Comparison of ENCODE assay signal across 29 cellular contexts in genomic region chr10:93951905-93952304, GRCh38. TPM values are rescaled to one million over a fixed set of nuclear protein-coding genes. Genes with fewer than 3 reads are reported as not detected.
"Had no signal": no experiment of that assay in that cellular context is flagged by ENCODE, and none has a peak within 500 bp of the region (broad histone marks: within the 10 kb centered on the region; RNA-seq: fewer than 3 reads in every experiment).

No MANE protein-coding gene starts in this region.

- H3K4me1 Mint-ChIP-seq: activated CD4-positive, alpha-beta T cell treated with anti-CD3 and anti-CD28 coated beads for 36 hours; activated CD4-positive, alpha-beta T cell treated with anti-CD3 and anti-CD28 coated beads, Interleukin-2, amount 10 ng/mL, durations not matched to agents 24 days and 14 days; activated CD8-positive, alpha-beta memory T cell treated with anti-CD3 and anti-CD28 coated beads, Interleukin-2, amount 10 ng/mL, durations not matched to agents 7 days and 5 days; activated naive CD4-positive, alpha-beta T cell treated with anti-CD3 and anti-CD28 coated beads, Interleukin-2, amount 50 U/mL, for 24 hours; central memory CD8-positive, alpha-beta T cell; endodermal cell had no signal

- H3K36me3 ChIP-seq: brain microvascular endothelial cell, esophagus muscularis mucosa, gastrocnemius medialis had no signal

- ATAC-seq: activated CD4-positive, alpha-beta T cell treated with anti-CD3 and anti-CD28 coated beads for 36 hours; activated CD8-positive, alpha-beta memory T cell treated with anti-CD3 and anti-CD28 coated beads, Interleukin-2, amount 10 ng/mL, durations not matched to agents 7 days and 5 days; activated CD8-positive, alpha-beta T cell treated with anti-CD3 and anti-CD28 coated beads, Interleukin-2, amount 10 ng/mL, durations not matched to agents 7 days and 5 days; foreskin keratinocyte; gastrocnemius medialis had no signal

- DNase-seq: activated CD4-positive, alpha-beta memory T cell treated with anti-CD3 and anti-CD28 coated beads for 36 hours; activated CD4-positive, alpha-beta T cell treated with anti-CD3 and anti-CD28 coated beads for 36 hours; activated CD4-positive, alpha-beta T cell treated with anti-CD3 and anti-CD28 coated beads, Interleukin-2, amount 10 ng/mL, durations not matched to agents 24 days and 14 days; activated CD4-positive, CD25-positive, alpha-beta regulatory T cell; activated CD4-positive, CD25-positive, alpha-beta regulatory T cell treated with anti-CD3 and anti-CD28 coated beads, Interleukin-2, amount 50 U/mL, for 72 hours; activated CD8-positive, alpha-beta memory T cell treated with anti-CD3 and anti-CD28 coated beads, Interleukin-2, amount 10 ng/mL, durations not matched to agents 7 days and 5 days; activated CD8-positive, alpha-beta memory T cell treated with anti-CD3 and anti-CD28 coated beads, Interleukin-2, amount 50 U/mL, for 4 hours; activated CD8-positive, alpha-beta T cell treated with anti-CD3 and anti-CD28 coated beads, Interleukin-2, amount 10 ng/mL, durations not matched to agents 7 days and 5 days; activated effector memory CD4-positive, alpha-beta T cell treated with anti-CD3 and anti-CD28 coated beads, Interleukin-2, amount 50 U/mL, for 16 hours; activated naive CD4-positive, alpha-beta T cell treated with anti-CD3 and anti-CD28 coated beads for 36 hours; activated T-cell treated with anti-CD3 and anti-CD28 coated beads, Interleukin-2, amount 50 U/mL, for 1 hour; activated T-cell treated with anti-CD3 and anti-CD28 coated beads, Interleukin-2, amount 50 U/mL, for 48 hours; amniotic stem cell; anterior cingulate cortex; brain microvascular endothelial cell; dorsolateral prefrontal cortex; effector memory CD4-positive, alpha-beta T cell; endodermal cell; foreskin keratinocyte; gastrocnemius medialis; glutamatergic neuron; T-helper 2 cell had no signal

- H3K27ac ChIP-seq: brain microvascular endothelial cell, coronary artery, dorsolateral prefrontal cortex, esophagus muscularis mucosa, foreskin keratinocyte, gastrocnemius medialis had no signal

- H3K36me3 Mint-ChIP-seq: activated CD4-positive, alpha-beta memory T cell treated with anti-CD3 and anti-CD28 coated beads for 36 hours; activated CD8-positive, alpha-beta memory T cell treated with anti-CD3 and anti-CD28 coated beads, Interleukin-2, amount 10 ng/mL, durations not matched to agents 7 days and 5 days had no signal

- H3K27me3 ChIP-seq: brain microvascular endothelial cell, dorsolateral prefrontal cortex, esophagus muscularis mucosa, foreskin keratinocyte, gastrocnemius medialis had no signal

- H3K4me3 ChIP-seq: coronary artery, dorsolateral prefrontal cortex, esophagus muscularis mucosa, gastrocnemius medialis had no signal

- H3K9me3 Mint-ChIP-seq: activated CD4-positive, alpha-beta memory T cell treated with anti-CD3 and anti-CD28 coated beads for 36 hours; activated CD4-positive, alpha-beta T cell treated with anti-CD3 and anti-CD28 coated beads, Interleukin-2, amount 10 ng/mL, durations not matched to agents 24 days and 14 days; activated naive CD4-positive, alpha-beta T cell treated with anti-CD3 and anti-CD28 coated beads for 36 hours; activated naive CD4-positive, alpha-beta T cell treated with anti-CD3 and anti-CD28 coated beads, Interleukin-2, amount 50 U/mL, for 24 hours; activated T-helper 1 cell treated with anti-CD3 and anti-CD28 coated beads, Interleukin-12 subunit alpha, Interleukin-12 subunit beta, Interleukin-2, Interleukin-4 antibody, amounts not matched to agents 30 ng/mL and 10 ng/mL and 1 ng/mL, durations not matched to agents 14 hours and 24 hours and 36 hours; activated T-helper 2 cell treated with anti-CD3 and anti-CD28 coated beads, Interferon-gamma antibody, Interleukin-2, Interleukin-4, amounts not matched to agents 10 μg/mL and 5 μg/mL and 100 μg/mL, durations not matched to agents 14 hours and 24 hours and 36 hours; dendritic cell treated with granulocyte-macrophage colony-stimulating factor and Interleukin-4, amounts not matched to agents 40 ng/mL and 50 ng/mL, for 4 days had no signal

- H3K27me3 Mint-ChIP-seq: activated CD4-positive, alpha-beta memory T cell treated with anti-CD3 and anti-CD28 coated beads for 36 hours; activated CD4-positive, alpha-beta T cell treated with anti-CD3 and anti-CD28 coated beads for 36 hours; activated CD4-positive, alpha-beta T cell treated with anti-CD3 and anti-CD28 coated beads, Interleukin-2, amount 10 ng/mL, durations not matched to agents 24 days and 14 days; activated CD8-positive, alpha-beta memory T cell treated with anti-CD3 and anti-CD28 coated beads, Interleukin-2, amount 10 ng/mL, durations not matched to agents 7 days and 5 days; activated naive CD4-positive, alpha-beta T cell treated with anti-CD3 and anti-CD28 coated beads, Interleukin-2, amount 50 U/mL, for 24 hours; dendritic cell treated with granulocyte-macrophage colony-stimulating factor and Interleukin-4, amounts not matched to agents 40 ng/mL and 50 ng/mL, for 4 days had no signal

- H3K27ac Mint-ChIP-seq: activated CD4-positive, alpha-beta memory T cell treated with anti-CD3 and anti-CD28 coated beads for 36 hours; activated CD4-positive, alpha-beta T cell treated with anti-CD3 and anti-CD28 coated beads for 36 hours; activated CD4-positive, alpha-beta T cell treated with anti-CD3 and anti-CD28 coated beads, Interleukin-2, amount 10 ng/mL, durations not matched to agents 24 days and 14 days; activated CD8-positive, alpha-beta memory T cell treated with anti-CD3 and anti-CD28 coated beads, Interleukin-2, amount 10 ng/mL, durations not matched to agents 7 days and 5 days; activated CD8-positive, alpha-beta T cell treated with anti-CD3 and anti-CD28 coated beads, Interleukin-2, amount 10 ng/mL, durations not matched to agents 7 days and 5 days; activated naive CD4-positive, alpha-beta T cell treated with anti-CD3 and anti-CD28 coated beads for 36 hours; activated naive CD4-positive, alpha-beta T cell treated with anti-CD3 and anti-CD28 coated beads, Interleukin-2, amount 50 U/mL, for 24 hours; activated T-helper 1 cell treated with anti-CD3 and anti-CD28 coated beads, Interleukin-12 subunit alpha, Interleukin-12 subunit beta, Interleukin-2, Interleukin-4 antibody, amounts not matched to agents 30 ng/mL and 10 ng/mL and 1 ng/mL, durations not matched to agents 14 hours and 24 hours and 36 hours; activated T-helper 2 cell treated with anti-CD3 and anti-CD28 coated beads, Interferon-gamma antibody, Interleukin-2, Interleukin-4, amounts not matched to agents 10 μg/mL and 5 μg/mL and 100 μg/mL, durations not matched to agents 14 hours and 24 hours and 36 hours; dendritic cell treated with granulocyte-macrophage colony-stimulating factor and Interleukin-4, amounts not matched to agents 40 ng/mL and 50 ng/mL, for 4 days; endodermal cell had no signal

- H3K4me3 Mint-ChIP-seq: activated CD4-positive, alpha-beta memory T cell treated with anti-CD3 and anti-CD28 coated beads for 36 hours; activated CD4-positive, alpha-beta T cell treated with anti-CD3 and anti-CD28 coated beads for 36 hours; activated CD4-positive, alpha-beta T cell treated with anti-CD3 and anti-CD28 coated beads, Interleukin-2, amount 10 ng/mL, durations not matched to agents 24 days and 14 days; activated CD8-positive, alpha-beta memory T cell treated with anti-CD3 and anti-CD28 coated beads, Interleukin-2, amount 10 ng/mL, durations not matched to agents 7 days and 5 days; activated CD8-positive, alpha-beta T cell treated with anti-CD3 and anti-CD28 coated beads, Interleukin-2, amount 10 ng/mL, durations not matched to agents 7 days and 5 days; activated naive CD4-positive, alpha-beta T cell treated with anti-CD3 and anti-CD28 coated beads for 36 hours; activated naive CD4-positive, alpha-beta T cell treated with anti-CD3 and anti-CD28 coated beads, Interleukin-2, amount 50 U/mL, for 24 hours; activated T-helper 1 cell treated with anti-CD3 and anti-CD28 coated beads, Interleukin-12 subunit alpha, Interleukin-12 subunit beta, Interleukin-2, Interleukin-4 antibody, amounts not matched to agents 30 ng/mL and 10 ng/mL and 1 ng/mL, durations not matched to agents 14 hours and 24 hours and 36 hours; central memory CD8-positive, alpha-beta T cell; dendritic cell treated with granulocyte-macrophage colony-stimulating factor and Interleukin-4, amounts not matched to agents 40 ng/mL and 50 ng/mL, for 4 days; endodermal cell had no signal

- H3K9me3 ChIP-seq: esophagus muscularis mucosa, gastrocnemius medialis had no signal

RNA-seq across cellular contexts. Expression of gene PLCE1, which starts 41.8 kb away (rescaled TPM):
- total RNA-seq: activated CD4-positive, alpha-beta T cell treated with anti-CD3 and anti-CD28 coated beads, Interleukin-2, amount 10 ng/mL, durations not matched to agents 24 days and 14 days; activated CD8-positive, alpha-beta T cell treated with anti-CD3 and anti-CD28 coated beads, Interleukin-2, amount 10 ng/mL, durations not matched to agents 7 days and 5 days; activated T-helper 1 cell treated with anti-CD3 and anti-CD28 coated beads, Interleukin-12 subunit alpha, Interleukin-12 subunit beta, Interleukin-2, Interleukin-4 antibody, amounts not matched to agents 30 ng/mL and 10 ng/mL and 1 ng/mL, durations not matched to agents 14 hours and 24 hours and 36 hours had no signal
